Comparison of ENCODE assay signal across 8 cellular contexts in the genomic region with DNA sequence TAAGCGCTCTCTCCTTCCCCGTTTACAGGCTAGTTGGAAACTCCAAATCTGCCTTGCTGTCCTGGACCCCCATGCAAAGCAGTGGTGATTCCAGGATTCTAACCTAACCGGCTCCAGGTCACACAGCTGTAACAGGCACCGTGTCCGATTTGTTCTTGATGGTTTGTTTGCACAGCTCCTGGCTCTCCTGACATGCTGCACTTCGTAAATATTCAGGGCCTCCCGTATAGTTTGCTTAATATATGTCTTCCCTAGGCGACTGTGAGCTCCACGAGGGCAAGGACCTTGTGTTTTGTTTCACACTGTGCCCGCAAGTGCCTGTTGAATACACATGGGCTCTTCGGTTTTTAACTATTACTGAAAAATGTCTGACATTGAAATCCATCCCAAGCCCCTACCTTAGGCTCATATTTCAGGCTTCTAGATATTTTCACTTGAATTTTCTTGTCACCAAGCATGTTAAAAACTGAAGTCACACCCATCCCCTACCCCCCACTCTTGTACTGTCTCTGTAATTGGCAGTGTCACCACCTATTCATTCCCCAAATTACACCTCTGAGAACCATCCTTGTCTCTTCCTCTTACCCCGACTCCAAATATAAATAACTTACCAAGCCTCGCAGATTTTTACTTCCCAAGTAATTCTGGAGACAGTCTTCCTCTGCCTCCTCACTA. TPM values are rescaled to one million over a fixed set of nuclear protein-coding genes. Genes with fewer than 3 reads are reported as not detected.
DNase-seq lines count a peak whose midpoint lies in the region; ATAC-seq and TF ChIP-seq lines count a peak whose summit lies in the region.

No MANE protein-coding gene starts in this region.

- peaks cover 11 to 24% (median 14%) of the 10 kb centered on the region in 11 experiments; a peak in 15 of 22 replicates for H3K36me3 ChIP-seq in BLaER1 treated with 17β-estradiol and CSF1 and Interleukin-3, amounts not matched to agents 10 nM and 100 nM
- H3K36me3 ChIP-seq in HUES48 (ENCODE audit: control insufficient read depth, insufficient read depth, low read length) = peaks cover 7% of the 10 kb centered on the region
- no peaks in the 10 kb centered on the region for H3K36me3 ChIP-seq in lower lobe of right lung

- peak overlapping the region; percentile 82 to 97 (median 92) for H3K4me2 ChIP-seq in BLaER1 treated with 17β-estradiol and CSF1 and Interleukin-3, amounts not matched to agents 10 nM and 100 nM

- DNase-seq in lower lobe of right lung = no peak
- no peak for DNase-seq in activated naive CD4-positive, alpha-beta T cell (lab: John Stamatoyannopoulos, UW)
- no peak for DNase-seq in activated T-cell treated with anti-CD3 and anti-CD28 coated beads, Interleukin-2, amount 50 U/mL, for 48 hours

- peak overlapping the region; percentile 77 to 99 (median 93) for H3K9ac ChIP-seq in BLaER1 treated with 17β-estradiol and CSF1 and Interleukin-3, amounts not matched to agents 10 nM and 100 nM
- peak overlapping the region; percentile 89 for H3K9ac ChIP-seq in HUES48 (ENCODE audit: low read depth, low read length)

- H3K27me3 ChIP-seq in BLaER1 treated with 17β-estradiol and CSF1 and Interleukin-3, amounts not matched to agents 10 nM and 100 nM = no peaks in the 10 kb centered on the region
- H3K27me3 ChIP-seq in HUES48 (ENCODE audit: control insufficient read depth, insufficient read depth, low read length) (no peaks in the 10 kb centered on the region), lower lobe of right lung (ENCODE audit: low read depth) (no peaks in the 10 kb centered on the region)

- ATAC-seq in lower lobe of right lung (peak; percentile 9 to 22), GM18498 (IDR thresholded peaks at IDR 0.05; ENCODE audit: unreplicated experiment) (no peak), GM21723 (IDR thresholded peaks at IDR 0.05; ENCODE audit: unreplicated experiment) (no peak)

- TF ChIP-seq CTCF in WI38 (IDR thresholded peaks at IDR 0.05; ENCODE audit: low read depth, low read length) (no peak), lower lobe of right lung (IDR thresholded peaks at IDR 0.05) (no peak)

- H3K27ac ChIP-seq in BLaER1 treated with 17β-estradiol and CSF1 and Interleukin-3, amounts not matched to agents 10 nM and 100 nM = peak overlapping the region; percentile 56 to 100 (median 93); a peak in 21 of 22 replicates
- H3K27ac ChIP-seq in HUES48 (ENCODE audit: low read depth, low read length) (peak overlapping the region; percentile 98), lower lobe of right lung (peak overlapping the region; percentile 94)

- H3K4me3 ChIP-seq in BLaER1 treated with 17β-estradiol and CSF1 and Interleukin-3, amounts not matched to agents 10 nM and 100 nM = peak overlapping the region; percentile 45 to 84 (median 66)
- H3K4me3 ChIP-seq in HUES48 (ENCODE audit: low read depth, low read length) (peak overlapping the region; percentile 79), WI38 (ENCODE audit: low read depth, low read length) (peak overlapping the region; percentile 78), lower lobe of right lung (peak overlapping the region; percentile 93)

- peaks cover 34 to 54% (median 44%) of the 10 kb centered on the region in 10 experiments for H3K4me1 ChIP-seq in BLaER1 treated with 17β-estradiol and CSF1 and Interleukin-3, amounts not matched to agents 10 nM and 100 nM
- H3K4me1 ChIP-seq in HUES48 (ENCODE audit: control insufficient read depth, insufficient read depth, low read length) = peaks cover 42% of the 10 kb centered on the region
- peaks cover 40% of the 10 kb centered on the region for H3K4me1 ChIP-seq in lower lobe of right lung

- H3K9me3 ChIP-seq in BLaER1 treated with 17β-estradiol and CSF1 and Interleukin-3, amounts not matched to agents 10 nM and 100 nM (replicated peaks in 1 of 11) = no peaks in the 10 kb centered on the region
- H3K9me3 ChIP-seq in HUES48 (ENCODE audit: control insufficient read depth, insufficient read depth, low read length) = no peaks in the 10 kb centered on the region
- no peaks in the 10 kb centered on the region for H3K9me3 ChIP-seq in lower lobe of right lung

- intact Hi-C loops in lower lobe of right lung (cut with DNase I) = no loop called here

- H4K20me1 ChIP-seq in BLaER1 treated with 17β-estradiol and CSF1 and Interleukin-3, amounts not matched to agents 10 nM and 100 nM = peaks cover 33 to 36% (median 35%) of the 10 kb centered on the region in 11 experiments

RNA-seq across cellular contexts. Expression of a gene that starts 1.0 kb away (rescaled TPM):
- total RNA-seq in lower lobe of right lung = 112 TPM

Comparison
In these comparisons a context has a peak if more than half of its experiments do, and no peak if none do; other contexts are left out.
1. ATAC-seq: peak in lower lobe of right lung (2 of 2); none in GM18498 (single experiment) and GM21723 (single experiment).
2. Peak in every context shown above with its lines, with median percentiles within 50 percentile points of each other: H3K27ac ChIP-seq and H3K4me3 ChIP-seq.